Comparison of ENCODE assay signal across 8 cellular contexts in the genomic region with DNA sequence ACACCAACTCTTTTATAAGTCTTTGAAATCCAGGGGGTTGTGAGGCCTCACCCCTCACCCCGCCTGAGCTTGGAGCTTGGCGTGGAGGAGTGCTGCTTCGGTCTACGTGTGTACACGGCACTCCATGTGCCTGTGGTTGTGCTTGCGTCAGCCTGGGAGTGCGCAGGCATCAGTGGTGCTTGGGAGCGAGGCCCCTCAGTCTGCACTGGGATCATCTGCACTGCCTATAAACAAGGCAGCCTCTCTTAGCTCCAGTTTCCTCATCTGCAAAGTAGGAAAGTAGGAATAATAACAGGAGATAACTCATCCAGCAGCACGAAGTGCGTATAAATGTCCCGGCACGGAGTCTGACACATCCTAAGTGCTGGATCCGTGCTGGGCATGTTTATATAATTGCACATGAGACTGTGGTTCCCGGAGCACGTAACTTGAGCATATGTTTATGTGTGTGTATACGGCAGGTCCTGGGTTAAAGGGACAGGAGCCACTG. TPM values are rescaled to one million over a fixed set of nuclear protein-coding genes. Genes with fewer than 3 reads are reported as not detected.
A peak's percentile ranks its signal among the peaks of the same experiment; 100 is the strongest.
DNase-seq lines count a peak whose midpoint lies in the region; ATAC-seq, FAIRE-seq and TF ChIP-seq lines count a peak whose summit lies in the region.

No MANE protein-coding gene starts in this region.

- H3K4me1 Mint-ChIP-seq in activated CD8-positive, alpha-beta memory T cell treated with anti-CD3 and anti-CD28 coated beads, Interleukin-2, amount 10 ng/mL, durations not matched to agents 7 days and 5 days = peaks cover 48% of the 10 kb centered on the region
- H3K4me1 Mint-ChIP-seq in natural killer cell = peaks cover 66 to 67% of the 10 kb centered on the region in 2 donors

- peak; percentile 58 for FAIRE-seq in urothelium cell line (lab: Jason Lieb, UNC)

- H3K27ac Mint-ChIP-seq in activated CD8-positive, alpha-beta memory T cell treated with anti-CD3 and anti-CD28 coated beads, Interleukin-2, amount 10 ng/mL, durations not matched to agents 7 days and 5 days = peak overlapping the region; percentile 93
- peak overlapping the region; percentile 89 to 97 for H3K27ac Mint-ChIP-seq in natural killer cell

- intact Hi-C loops in natural killer cell (cut with micrococcal nuclease) = loop anchor here (5.0 kb wide), 1 partner anchor 730 kb away; the partner anchor contains the start of gene MAP3K2

- peak overlapping the region; percentile 18; the same call in 1 of the 2 replicates for H3K27ac ChIP-seq in HUES6 (ENCODE audit: low read depth, low read length)

- H3K9me3 ChIP-seq in HUES6 (ENCODE audit: control insufficient read depth, insufficient read depth, low read depth, low read length) = no peaks in the 10 kb centered on the region

- peaks cover 7% of the 10 kb centered on the region; the same call in 1 of the 2 replicates for H3K27me3 ChIP-seq in HUES6 (ENCODE audit: control insufficient read depth, insufficient read depth, low read length)

- H3K4me1 ChIP-seq in HUES6 (ENCODE audit: control insufficient read depth, insufficient read depth, low read length) = peaks cover 37% of the 10 kb centered on the region

- no peaks in the 10 kb centered on the region for H3K9me3 Mint-ChIP-seq in activated CD8-positive, alpha-beta memory T cell treated with anti-CD3 and anti-CD28 coated beads, Interleukin-2, amount 10 ng/mL, durations not matched to agents 7 days and 5 days (ENCODE audit: low read depth)
- H3K9me3 Mint-ChIP-seq in natural killer cell = no peaks in the 10 kb centered on the region

- peaks cover 21% of the 10 kb centered on the region for H3K36me3 Mint-ChIP-seq in activated CD8-positive, alpha-beta memory T cell treated with anti-CD3 and anti-CD28 coated beads, Interleukin-2, amount 10 ng/mL, durations not matched to agents 7 days and 5 days
- H3K36me3 Mint-ChIP-seq in natural killer cell = no peaks in the 10 kb centered on the region

- TF ChIP-seq CTCF in AG09309 (IDR thresholded peaks at IDR 0.05; ENCODE audit: control insufficient read depth, insufficient read depth, low read depth, low read length, missing control alignments) = no peak
- no peak for TF ChIP-seq CTCF in epithelial cell of proximal tubule (conservative IDR thresholded peaks at IDR 0.05; ENCODE audit: low read depth, low read length)
- TF ChIP-seq CTCF in natural killer cell (IDR thresholded peaks at IDR 0.05) = no peak

- H3K9ac ChIP-seq in HUES6 (ENCODE audit: low read length) = peak overlapping the region; percentile 88

- H3K4me3 Mint-ChIP-seq in activated CD8-positive, alpha-beta memory T cell treated with anti-CD3 and anti-CD28 coated beads, Interleukin-2, amount 10 ng/mL, durations not matched to agents 7 days and 5 days = peak overlapping the region; percentile 97
- peak overlapping the region; percentile 94 for H3K4me3 Mint-ChIP-seq in natural killer cell

- H3K4me3 ChIP-seq in AG09309 (ENCODE audit: control insufficient read depth, low read depth, low read length) = peak overlapping the region; percentile 66
- H3K4me3 ChIP-seq in HUES6 (ENCODE audit: low read depth, low read length) = peak overlapping the region; percentile 69
- H3K4me3 ChIP-seq in epithelial cell of proximal tubule (ENCODE audit: low read depth, low read length) = peak overlapping the region; percentile 63

- ATAC-seq in GM19452 (IDR thresholded peaks at IDR 0.05; ENCODE audit: unreplicated experiment) = peak; percentile 1
- peak; percentile 31 for ATAC-seq in activated CD8-positive, alpha-beta memory T cell treated with anti-CD3 and anti-CD28 coated beads, Interleukin-2, amount 10 ng/mL, durations not matched to agents 7 days and 5 days
- ATAC-seq in natural killer cell = peak; percentile 16 to 40 (median 28)

- H3K27me3 Mint-ChIP-seq in activated CD8-positive, alpha-beta memory T cell treated with anti-CD3 and anti-CD28 coated beads, Interleukin-2, amount 10 ng/mL, durations not matched to agents 7 days and 5 days = no peaks in the 10 kb centered on the region
- no peaks in the 10 kb centered on the region for H3K27me3 Mint-ChIP-seq in natural killer cell (ENCODE audit: low read depth in 2 of 2)

- peak; percentile 90 for DNase-seq in AG09309 (ENCODE audit: low read depth)
- peak; percentile 71 for DNase-seq in activated CD8-positive, alpha-beta memory T cell treated with anti-CD3 and anti-CD28 coated beads, Interleukin-2, amount 10 ng/mL, durations not matched to agents 7 days and 5 days
- DNase-seq in epithelial cell of proximal tubule (ENCODE audit: low read depth) = no peak
- no peak for DNase-seq in natural killer cell
- peak; percentile 29 for DNase-seq in urothelium cell line (ENCODE audit: low spot score)
- no peak for DNase-seq in COLO829 (ENCODE audit: low spot score)

- no peaks in the 10 kb centered on the region; the same call in 1 of the 2 replicates for H3K36me3 ChIP-seq in HUES6 (ENCODE audit: control insufficient read depth, insufficient read depth, low read length)

- CTCF ChIA-PET in activated CD8-positive, alpha-beta memory T cell treated with anti-CD3 and anti-CD28 coated beads, Interleukin-2, amount 10 ng/mL, durations not matched to agents 7 days and 5 days (lab: Charles Lee) = interaction anchor here (0.8 to 1.7 kb wide), 4 partner anchors 14 to 129 kb away, joined by 3 to 7 read pairs (median 4); no protein-coding TSS in a partner anchor

RNA-seq across cellular contexts. Expression of gene GYPC, which starts 1.2 kb away (rescaled TPM):
- total RNA-seq in activated CD8-positive, alpha-beta memory T cell treated with anti-CD3 and anti-CD28 coated beads, Interleukin-2, amount 10 ng/mL, durations not matched to agents 7 days and 5 days = 10 to 100 TPM; 87.6 to 99.8 TPM
- total RNA-seq in epithelial cell of proximal tubule = 59.9 and 101 TPM in 2 replicates
- total RNA-seq in natural killer cell = 10 to 100 TPM; 74.2 to 92.3 (median 78.7) TPM

Comparison
In these comparisons a context has a peak if more than half of its experiments do, and no peak if none do; other contexts are left out.
1. DNase-seq: peak in AG09309 (single experiment), activated CD8-positive, alpha-beta memory T cell treated with anti-CD3 and anti-CD28 coated beads, Interleukin-2, amount 10 ng/mL, durations not matched to agents 7 days and 5 days (single experiment) and urothelium cell line (single experiment); none in epithelial cell of proximal tubule (single experiment), natural killer cell (single experiment) and COLO829 (single experiment).
2. Peak in every context shown above with its lines, with median percentiles within 50 percentile points of each other: H3K4me3 ChIP-seq and ATAC-seq.